In genomic region chr4:7802093-7802726, GRCh38 we compare ENCODE assay signal across 8 cellular contexts.
A peak's percentile ranks its signal among the peaks of the same experiment; 100 is the strongest.
DNase-seq lines count a peak whose midpoint lies in the region; FAIRE-seq and TF ChIP-seq lines count a peak whose summit lies in the region.

No MANE protein-coding gene starts in this region.

- peak overlapping the region; percentile 65 for H3K27ac Mint-ChIP-seq in activated naive CD4-positive, alpha-beta T cell treated with anti-CD3 and anti-CD28 coated beads for 36 hours

- FAIRE-seq in G401.6 (lab: Jason Lieb, UNC), result peak; percentile 62

- H2AFZ ChIP-seq in GM23248, result no peak overlapping the region

- 34 to 36% methylated on average over 6 of the region's 6 CpGs for WGBS in GM23248 (ENCODE audit: low coverage in 1 of 2, low lambda C conversion rate in 2 of 2, missing lambda C conversion rate in 2 of 2), 2 experiments

- H3K4me3 ChIP-seq in GM23248 (no peak overlapping the region), uterus (no peak overlapping the region)

- H3F3A ChIP-seq in GM23248 (ENCODE audit: insufficient read depth), result peaks cover 65% of the 10 kb centered on the region

- in situ Hi-C loops in GM23248 (cut with MboI), result loop anchor here (10.0 kb wide), 1 partner anchor 183 kb away; no protein-coding TSS in a partner anchor

- H3K9me3 ChIP-seq in GM23248 (ENCODE audit: low read depth) (no peaks in the 10 kb centered on the region), uterus (no peaks in the 10 kb centered on the region)

- CTCF ChIA-PET in activated naive CD4-positive, alpha-beta T cell treated with anti-CD3 and anti-CD28 coated beads for 36 hours (lab: Charles Lee), result interaction anchor here (0.5 to 11.9 kb wide), 49 partner anchors 9 to 740 kb away, joined by 3 to 180 read pairs (median 4); partner anchors contain the start of gene AFAP1

- H3K4me1 ChIP-seq in GM23248 (ENCODE audit: insufficient read depth) (peaks cover 37% of the 10 kb centered on the region), uterus (peaks cover 4 to 8% of the 10 kb centered on the region in 2 donors)

- H3K27ac ChIP-seq in GM23248, result peak overlapping the region; percentile 39
- H3K27ac ChIP-seq in uterus, result no peak overlapping the region

- intact Hi-C loops in activated naive CD4-positive, alpha-beta T cell treated with anti-CD3 and anti-CD28 coated beads for 36 hours (cut with micrococcal nuclease), result loop anchor here (1.0 kb wide), 3 partner anchors 32 to 80 kb away; no protein-coding TSS in a partner anchor
- intact Hi-C loops in head of caudate nucleus (cut with DNase I), result loop anchor here (5.0 kb wide), 1 partner anchor 40 kb away; no protein-coding TSS in a partner anchor
- intact Hi-C loops in posterior cingulate gyrus (cut with DNase I), result loop anchor here (5.0 kb wide), 3 partner anchors 40 to 610 kb away; partner anchors contain the start of gene SORCS2
- intact Hi-C loops in uterus (cut with DNase I; ENCODE audit: low total_unique reads), result loop anchor here (5.0 kb wide), 1 partner anchor 185 kb away; no protein-coding TSS in a partner anchor

- H3K4me1 Mint-ChIP-seq in activated naive CD4-positive, alpha-beta T cell treated with anti-CD3 and anti-CD28 coated beads for 36 hours (ENCODE audit: low read depth), result peaks cover 18% of the 10 kb centered on the region

- peak; percentile 88 to 92 (median 92) for TF ChIP-seq CTCF in uterus (IDR thresholded peaks at IDR 0.05)

- H3K36me3 Mint-ChIP-seq in activated naive CD4-positive, alpha-beta T cell treated with anti-CD3 and anti-CD28 coated beads for 36 hours (ENCODE audit: low read depth), result peaks cover 21% of the 10 kb centered on the region

- no peaks in the 10 kb centered on the region for H3K9me2 ChIP-seq in GM23248 (ENCODE audit: insufficient read depth)

- no peak overlapping the region for H3K4me2 ChIP-seq in GM23248 (ENCODE audit: unreplicated experiment)

- H3K27me3 ChIP-seq in GM23248 (replicated peaks; ENCODE audit: insufficient read depth) (no peaks in the 10 kb centered on the region), uterus (no peaks in the 10 kb centered on the region)

- H3K27me3 Mint-ChIP-seq in activated naive CD4-positive, alpha-beta T cell treated with anti-CD3 and anti-CD28 coated beads for 36 hours (ENCODE audit: low read depth), result no peaks in the 10 kb centered on the region

- H3K9ac ChIP-seq in GM23248, result no peak overlapping the region

- H4K20me1 ChIP-seq in GM23248 (ENCODE audit: insufficient read depth), result no peaks in the 10 kb centered on the region

- H3K9me3 Mint-ChIP-seq in activated naive CD4-positive, alpha-beta T cell treated with anti-CD3 and anti-CD28 coated beads for 36 hours, result no peaks in the 10 kb centered on the region

- no peak overlapping the region for H3K4me3 Mint-ChIP-seq in activated naive CD4-positive, alpha-beta T cell treated with anti-CD3 and anti-CD28 coated beads for 36 hours

- DNase-seq in GM23248 (peak; percentile 91), LoVo (ENCODE audit: low spot score) (peak; percentile 63), SKM-1 treated with dmso at 0.1 percent for 144 hours (lab: John Stamatoyannopoulos, UW; ENCODE audit: unreplicated experiment) (peak; percentile 85), head of caudate nucleus (peak; percentile 73 to 95 (median 89)), posterior cingulate gyrus (peak; percentile 70 to 98 (median 88)), uterus (peak; percentile 80 to 83)
- peak; percentile 92 for DNase-seq in activated naive CD4-positive, alpha-beta T cell treated with anti-CD3 and anti-CD28 coated beads for 36 hours

- peaks cover 55% of the 10 kb centered on the region for H3K36me3 ChIP-seq in GM23248 (ENCODE audit: low read depth)
- H3K36me3 ChIP-seq in uterus, result no peaks in the 10 kb centered on the region

- TF ChIP-seq POLR2A in uterus (IDR thresholded peaks at IDR 0.05), result no peak

- H3K79me2 ChIP-seq in GM23248 (ENCODE audit: insufficient read depth), result peaks cover 85% of the 10 kb centered on the region
